11 cellular contexts compared by ENCODE assay signal in the genomic region with DNA sequence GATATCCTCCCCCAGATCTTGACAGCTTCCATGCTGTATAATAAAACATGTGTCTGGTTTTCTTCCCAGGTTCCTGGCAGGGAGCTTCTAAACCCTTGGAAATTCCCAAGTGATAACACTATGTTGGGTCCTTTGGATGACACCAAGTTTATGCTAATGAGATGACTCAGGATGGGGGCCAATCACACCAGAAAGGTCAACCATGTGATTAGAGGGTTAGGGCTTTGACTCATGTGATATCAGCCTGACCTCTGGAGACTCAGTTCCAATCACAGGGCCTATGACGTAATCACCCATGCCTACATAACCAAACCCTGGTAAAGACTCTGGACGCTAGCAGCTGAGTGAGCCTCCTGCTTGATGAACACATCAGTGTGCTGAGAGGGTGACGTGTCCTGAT.
DNase-seq lines count a peak whose midpoint lies in the region; ATAC-seq and TF ChIP-seq lines count a peak whose summit lies in the region.
"Had no signal": no experiment of that assay in that cellular context is flagged by ENCODE, and none has a peak within 500 bp of the region (broad histone marks: within the 10 kb centered on the region; RNA-seq: fewer than 3 reads in every experiment).

No MANE protein-coding gene starts in this region.

- no peak overlapping the region for H3K4me3 ChIP-seq in fibroblast of mammary gland (ENCODE audit: control insufficient read depth, low read depth, low read length)
- H3K4me3 ChIP-seq: psoas muscle had no signal

- TF ChIP-seq CTCF in fibroblast of mammary gland (conservative IDR thresholded peaks at IDR 0.05; ENCODE audit: control insufficient read depth, insufficient read depth, low read depth, low read length) (no peak), omental fat pad (IDR thresholded peaks at IDR 0.05) (no peak)

- ATAC-seq in omental fat pad (ENCODE audit: low FRiP score), result peak; percentile 81
- ATAC-seq in GM18520 (IDR thresholded peaks at IDR 0.05; ENCODE audit: unreplicated experiment), result no peak

- DNase-seq in COLO829 (ENCODE audit: low spot score) (peak; percentile 63), RKO (ENCODE audit: low spot score) (peak; percentile 25), fibroblast of mammary gland (ENCODE audit: low read depth) (peak; percentile 97), omental fat pad (ENCODE audit: low spot score) (no peak), DMS114 treated with DMSO at 0.1 percent for 48 hours (lab: John Stamatoyannopoulos, UW; ENCODE audit: unreplicated experiment) (no peak)
- DNase-seq in activated naive CD4-positive, alpha-beta T cell (lab: John Stamatoyannopoulos, UW), result no peak
- no peak for DNase-seq in stimulated activated CD4-positive, alpha-beta T cell treated with anti-CD3 and anti-CD28 coated beads, Interleukin-15, amount 100 ng/mL, for 24 hours
- DNase-seq: activated CD4-positive, alpha-beta T cell treated with anti-CD3 and anti-CD28 coated beads, Interleukin-2, amount 50 U/mL, for 4 hours; CD4-positive, alpha-beta memory T cell; psoas muscle had no signal

Comparison
In these comparisons a context has a peak if more than half of its experiments do, and no peak if none do; other contexts are left out.
1. DNase-seq: peak in COLO829 (single experiment), RKO (single experiment) and fibroblast of mammary gland (single experiment); none in omental fat pad (single experiment), DMS114 treated with DMSO at 0.1 percent for 48 hours (single experiment), activated naive CD4-positive, alpha-beta T cell (0 of 4) and stimulated activated CD4-positive, alpha-beta T cell treated with anti-CD3 and anti-CD28 coated beads, Interleukin-15, amount 100 ng/mL, for 24 hours (single experiment).